In the genomic region with DNA sequence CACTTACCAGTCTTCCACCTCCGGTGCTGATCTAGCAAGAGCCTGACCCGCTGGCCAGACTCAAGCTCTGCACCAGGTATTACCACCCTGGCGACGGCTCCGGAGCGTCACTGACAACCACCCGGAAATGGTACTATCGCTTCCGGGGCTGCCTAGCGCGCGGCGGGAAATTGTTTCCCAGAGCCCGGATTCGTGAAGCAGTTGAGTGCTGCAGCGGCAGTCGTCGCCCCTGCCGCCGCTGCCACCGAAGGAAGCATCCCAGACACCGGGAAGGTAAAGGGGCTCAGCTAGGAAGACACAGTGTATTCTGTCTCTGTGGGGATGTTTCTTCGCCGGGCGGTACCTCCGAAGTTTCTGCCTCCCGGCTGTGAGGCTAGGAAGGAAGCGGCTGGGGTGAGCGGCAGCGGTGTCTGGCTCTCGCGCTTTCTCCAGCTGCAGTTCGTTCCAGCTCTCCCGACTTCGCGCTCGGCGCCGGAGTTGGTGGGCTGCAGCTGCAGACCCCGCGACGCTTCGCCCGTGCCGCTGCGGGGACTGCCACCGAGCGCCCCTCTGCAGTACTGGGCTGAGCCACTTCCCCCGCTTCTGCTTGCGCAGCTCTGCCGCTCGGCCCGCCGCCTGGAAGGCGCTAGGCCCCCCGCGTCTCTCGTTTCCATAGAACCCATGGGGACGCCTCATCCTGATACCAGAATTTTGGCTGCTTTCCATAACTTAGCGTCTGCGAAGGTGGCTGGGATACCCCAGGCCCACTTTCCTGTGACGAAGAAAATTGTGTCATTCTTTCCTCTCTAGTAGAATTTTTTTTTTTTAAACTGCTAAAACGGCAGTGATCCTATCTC, we compare ENCODE assay signal across 1 cellular context.
TF ChIP-seq lines count a peak whose summit lies in the region.

A gene with protein sequence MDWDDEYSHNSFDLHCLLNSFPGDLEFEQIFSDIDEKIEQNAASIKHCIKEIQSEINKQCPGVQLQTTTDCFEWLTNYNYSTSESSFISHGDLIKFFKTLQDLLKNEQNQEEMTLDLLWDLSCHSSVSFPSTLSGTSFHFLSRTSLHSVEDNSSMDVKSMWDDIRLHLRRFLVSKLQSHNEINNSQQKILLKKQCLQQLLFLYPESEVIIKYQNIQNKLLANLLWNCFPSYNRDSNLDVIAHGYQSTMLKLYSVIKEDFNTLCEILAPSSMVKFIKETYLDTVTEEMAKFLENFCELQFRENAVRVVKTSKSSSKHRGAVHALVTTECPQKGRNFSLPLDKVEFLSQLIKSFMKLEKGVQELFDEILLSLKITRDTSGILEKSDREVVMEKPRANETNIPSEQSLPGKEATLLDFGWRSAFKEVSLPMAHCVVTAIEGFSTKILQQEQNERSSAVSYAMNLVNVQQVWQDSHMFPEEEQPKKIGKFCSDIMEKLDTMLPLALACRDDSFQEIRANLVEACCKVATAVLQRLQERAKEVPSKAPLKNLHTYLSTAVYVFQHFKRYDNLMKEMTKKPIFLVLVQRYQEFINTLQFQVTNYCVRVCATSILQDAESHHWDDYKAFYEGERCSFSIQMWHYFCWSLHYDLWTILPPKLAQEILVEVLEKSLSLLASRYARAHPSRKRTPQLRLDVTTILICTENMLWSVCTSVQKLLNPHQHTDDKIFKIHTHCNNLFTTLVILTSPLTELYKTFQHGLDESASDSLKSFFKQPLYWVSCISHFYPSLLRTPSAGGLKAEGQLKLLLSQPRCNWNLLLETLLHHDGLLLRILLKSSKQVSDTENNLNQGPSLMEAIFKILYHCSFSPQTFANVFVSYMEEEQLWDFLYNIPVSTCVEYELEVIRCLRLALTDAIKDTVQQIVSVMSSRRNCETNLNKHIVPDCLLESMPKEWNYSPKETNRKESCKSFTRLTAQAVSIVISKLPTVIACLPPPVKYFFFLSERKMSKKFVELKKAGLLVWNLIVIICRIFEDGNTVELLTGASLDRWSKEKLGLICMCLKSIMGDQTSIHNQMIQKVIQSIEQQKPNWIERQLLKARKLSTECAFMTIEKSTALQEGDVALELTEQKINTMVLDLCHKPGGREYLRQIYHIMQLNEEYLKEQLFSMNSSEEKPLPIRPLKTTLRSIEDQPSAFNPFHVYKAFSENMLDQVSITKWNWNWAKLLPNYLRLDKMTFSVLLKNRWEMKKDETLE (N-terminal part only) (minus strand): TSS at position 112 of the 836 bp plus-strand sequence. CDS start 81,478 bp downstream, outside the sequence.
A gene (plus strand): TSS at position 177 of the 836 bp plus-strand sequence. CDS start 10,142 bp downstream, outside the sequence.

TF ChIP-seq in HEK293, 187 proteins besides CTCF, POLR2A, EP300 and RAD21 (continued from another document and continues in another):
- TF ChIP-seq, protein P1, sequence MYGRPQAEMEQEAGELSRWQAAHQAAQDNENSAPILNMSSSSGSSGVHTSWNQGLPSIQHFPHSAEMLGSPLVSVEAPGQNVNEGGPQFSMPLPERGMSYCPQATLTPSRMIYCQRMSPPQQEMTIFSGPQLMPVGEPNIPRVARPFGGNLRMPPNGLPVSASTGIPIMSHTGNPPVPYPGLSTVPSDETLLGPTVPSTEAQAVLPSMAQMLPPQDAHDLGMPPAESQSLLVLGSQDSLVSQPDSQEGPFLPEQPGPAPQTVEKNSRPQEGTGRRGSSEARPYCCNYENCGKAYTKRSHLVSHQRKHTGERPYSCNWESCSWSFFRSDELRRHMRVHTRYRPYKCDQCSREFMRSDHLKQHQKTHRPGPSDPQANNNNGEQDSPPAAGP (tag by site-specific recombination; IDR thresholded peaks at IDR 0.05) = peak; percentile 15; the same call in 1 of the 2 replicates
- TF ChIP-seq ZNF530 (tag by site-specific recombination; IDR thresholded peaks at IDR 0.05; ENCODE audit: low read depth) = no peak
- peak; percentile 60 for TF ChIP-seq ZNF660 (tag by site-specific recombination; IDR thresholded peaks at IDR 0.05)
- TF ChIP-seq, protein P2, sequence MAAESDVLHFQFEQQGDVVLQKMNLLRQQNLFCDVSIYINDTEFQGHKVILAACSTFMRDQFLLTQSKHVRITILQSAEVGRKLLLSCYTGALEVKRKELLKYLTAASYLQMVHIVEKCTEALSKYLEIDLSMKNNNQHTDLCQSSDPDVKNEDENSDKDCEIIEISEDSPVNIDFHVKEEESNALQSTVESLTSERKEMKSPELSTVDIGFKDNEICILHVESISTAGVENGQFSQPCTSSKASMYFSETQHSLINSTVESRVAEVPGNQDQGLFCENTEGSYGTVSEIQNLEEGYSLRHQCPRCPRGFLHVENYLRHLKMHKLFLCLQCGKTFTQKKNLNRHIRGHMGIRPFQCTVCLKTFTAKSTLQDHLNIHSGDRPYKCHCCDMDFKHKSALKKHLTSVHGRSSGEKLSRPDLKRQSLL (tag by site-specific recombination; IDR thresholded peaks at IDR 0.05) = peak; percentile 23; the same call in 1 of the 2 replicates
- TF ChIP-seq ZNF302 (tag by site-specific recombination; IDR thresholded peaks at IDR 0.05; ENCODE audit: low read depth) = no peak
- TF ChIP-seq, protein P3, sequence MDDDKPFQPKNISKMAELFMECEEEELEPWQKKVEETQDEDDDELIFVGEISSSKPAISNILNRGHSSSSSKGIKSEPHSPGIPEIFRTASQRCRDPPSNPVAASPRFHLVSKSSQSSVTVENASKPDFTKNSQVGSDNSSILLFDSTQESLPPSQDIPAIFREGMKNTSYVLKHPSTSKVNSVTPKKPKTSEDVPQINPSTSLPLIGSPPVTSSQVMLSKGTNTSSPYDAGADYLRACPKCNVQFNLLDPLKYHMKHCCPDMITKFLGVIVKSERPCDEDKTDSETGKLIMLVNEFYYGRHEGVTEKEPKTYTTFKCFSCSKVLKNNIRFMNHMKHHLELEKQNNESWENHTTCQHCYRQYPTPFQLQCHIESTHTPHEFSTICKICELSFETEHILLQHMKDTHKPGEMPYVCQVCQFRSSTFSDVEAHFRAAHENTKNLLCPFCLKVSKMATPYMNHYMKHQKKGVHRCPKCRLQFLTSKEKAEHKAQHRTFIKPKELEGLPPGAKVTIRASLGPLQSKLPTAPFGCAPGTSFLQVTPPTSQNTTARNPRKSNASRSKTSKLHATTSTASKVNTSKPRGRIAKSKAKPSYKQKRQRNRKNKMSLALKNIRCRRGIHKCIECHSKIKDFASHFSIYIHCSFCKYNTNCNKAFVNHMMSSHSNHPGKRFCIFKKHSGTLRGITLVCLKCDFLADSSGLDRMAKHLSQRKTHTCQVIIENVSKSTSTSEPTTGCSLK (tag by site-specific recombination; IDR thresholded peaks at IDR 0.05) = no peak
- peak; percentile 90; the same call in 1 of the 2 replicates for TF ChIP-seq ZNF2 (tag by site-specific recombination; IDR thresholded peaks at IDR 0.05)
- TF ChIP-seq, protein P4, sequence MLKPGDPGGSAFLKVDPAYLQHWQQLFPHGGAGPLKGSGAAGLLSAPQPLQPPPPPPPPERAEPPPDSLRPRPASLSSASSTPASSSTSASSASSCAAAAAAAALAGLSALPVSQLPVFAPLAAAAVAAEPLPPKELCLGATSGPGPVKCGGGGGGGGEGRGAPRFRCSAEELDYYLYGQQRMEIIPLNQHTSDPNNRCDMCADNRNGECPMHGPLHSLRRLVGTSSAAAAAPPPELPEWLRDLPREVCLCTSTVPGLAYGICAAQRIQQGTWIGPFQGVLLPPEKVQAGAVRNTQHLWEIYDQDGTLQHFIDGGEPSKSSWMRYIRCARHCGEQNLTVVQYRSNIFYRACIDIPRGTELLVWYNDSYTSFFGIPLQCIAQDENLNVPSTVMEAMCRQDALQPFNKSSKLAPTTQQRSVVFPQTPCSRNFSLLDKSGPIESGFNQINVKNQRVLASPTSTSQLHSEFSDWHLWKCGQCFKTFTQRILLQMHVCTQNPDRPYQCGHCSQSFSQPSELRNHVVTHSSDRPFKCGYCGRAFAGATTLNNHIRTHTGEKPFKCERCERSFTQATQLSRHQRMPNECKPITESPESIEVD (tag by site-specific recombination; IDR thresholded peaks at IDR 0.05) = no peak; the same call in 1 of the 2 replicates
- TF ChIP-seq SCRT2 (tag by site-specific recombination; IDR thresholded peaks at IDR 0.05) = no peak
- no peak for TF ChIP-seq ZNF221 (tag by site-specific recombination; IDR thresholded peaks at IDR 0.05; ENCODE audit: borderline replicate concordance)
- TF ChIP-seq, protein P5, sequence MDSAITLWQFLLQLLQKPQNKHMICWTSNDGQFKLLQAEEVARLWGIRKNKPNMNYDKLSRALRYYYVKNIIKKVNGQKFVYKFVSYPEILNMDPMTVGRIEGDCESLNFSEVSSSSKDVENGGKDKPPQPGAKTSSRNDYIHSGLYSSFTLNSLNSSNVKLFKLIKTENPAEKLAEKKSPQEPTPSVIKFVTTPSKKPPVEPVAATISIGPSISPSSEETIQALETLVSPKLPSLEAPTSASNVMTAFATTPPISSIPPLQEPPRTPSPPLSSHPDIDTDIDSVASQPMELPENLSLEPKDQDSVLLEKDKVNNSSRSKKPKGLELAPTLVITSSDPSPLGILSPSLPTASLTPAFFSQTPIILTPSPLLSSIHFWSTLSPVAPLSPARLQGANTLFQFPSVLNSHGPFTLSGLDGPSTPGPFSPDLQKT (IDR thresholded peaks at IDR 0.05; ENCODE audit: borderline replicate concordance, low read depth, low read length) = no peak
- TF ChIP-seq OSR2 (tag by site-specific recombination; IDR thresholded peaks at IDR 0.05) = no peak
- 0 out of 2 replicates have a peak, but pooled peaks have one; percentile 4 for TF ChIP-seq PRDM1 (tag by site-specific recombination; IDR thresholded peaks at IDR 0.05)
- TF ChIP-seq, protein P6, sequence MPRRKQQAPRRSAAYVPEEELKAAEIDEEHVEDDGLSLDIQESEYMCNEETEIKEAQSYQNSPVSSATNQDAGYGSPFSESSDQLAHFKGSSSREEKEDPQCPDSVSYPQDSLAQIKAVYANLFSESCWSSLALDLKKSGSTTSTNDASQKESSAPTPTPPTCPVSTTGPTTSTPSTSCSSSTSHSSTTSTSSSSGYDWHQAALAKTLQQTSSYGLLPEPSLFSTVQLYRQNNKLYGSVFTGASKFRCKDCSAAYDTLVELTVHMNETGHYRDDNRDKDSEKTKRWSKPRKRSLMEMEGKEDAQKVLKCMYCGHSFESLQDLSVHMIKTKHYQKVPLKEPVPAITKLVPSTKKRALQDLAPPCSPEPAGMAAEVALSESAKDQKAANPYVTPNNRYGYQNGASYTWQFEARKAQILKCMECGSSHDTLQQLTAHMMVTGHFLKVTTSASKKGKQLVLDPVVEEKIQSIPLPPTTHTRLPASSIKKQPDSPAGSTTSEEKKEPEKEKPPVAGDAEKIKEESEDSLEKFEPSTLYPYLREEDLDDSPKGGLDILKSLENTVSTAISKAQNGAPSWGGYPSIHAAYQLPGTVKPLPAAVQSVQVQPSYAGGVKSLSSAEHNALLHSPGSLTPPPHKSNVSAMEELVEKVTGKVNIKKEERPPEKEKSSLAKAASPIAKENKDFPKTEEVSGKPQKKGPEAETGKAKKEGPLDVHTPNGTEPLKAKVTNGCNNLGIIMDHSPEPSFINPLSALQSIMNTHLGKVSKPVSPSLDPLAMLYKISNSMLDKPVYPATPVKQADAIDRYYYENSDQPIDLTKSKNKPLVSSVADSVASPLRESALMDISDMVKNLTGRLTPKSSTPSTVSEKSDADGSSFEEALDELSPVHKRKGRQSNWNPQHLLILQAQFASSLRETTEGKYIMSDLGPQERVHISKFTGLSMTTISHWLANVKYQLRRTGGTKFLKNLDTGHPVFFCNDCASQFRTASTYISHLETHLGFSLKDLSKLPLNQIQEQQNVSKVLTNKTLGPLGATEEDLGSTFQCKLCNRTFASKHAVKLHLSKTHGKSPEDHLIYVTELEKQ (tag by site-specific recombination; IDR thresholded peaks at IDR 0.05; ENCODE audit: borderline replicate concordance) = 0 out of 2 replicates have a peak, but pooled peaks have one; percentile 13
- TF ChIP-seq YY2 (tag by site-specific recombination; IDR thresholded peaks at IDR 0.05) = no peak
- TF ChIP-seq ZNF610 (tag by site-specific recombination; IDR thresholded peaks at IDR 0.05; ENCODE audit: borderline replicate concordance) = peak; percentile 81
- no peak for TF ChIP-seq ZNF223 (tag by site-specific recombination; IDR thresholded peaks at IDR 0.05)
- no peak for TF ChIP-seq ZNF354C (tag by site-specific recombination; IDR thresholded peaks at IDR 0.05; ENCODE audit: borderline replicate concordance, low read depth)
- TF ChIP-seq ZNF621 (tag by site-specific recombination; IDR thresholded peaks at IDR 0.05) = no peak
- TF ChIP-seq ZNF140 (tag by site-specific recombination; IDR thresholded peaks at IDR 0.05) = no peak
- TF ChIP-seq, protein P7, sequence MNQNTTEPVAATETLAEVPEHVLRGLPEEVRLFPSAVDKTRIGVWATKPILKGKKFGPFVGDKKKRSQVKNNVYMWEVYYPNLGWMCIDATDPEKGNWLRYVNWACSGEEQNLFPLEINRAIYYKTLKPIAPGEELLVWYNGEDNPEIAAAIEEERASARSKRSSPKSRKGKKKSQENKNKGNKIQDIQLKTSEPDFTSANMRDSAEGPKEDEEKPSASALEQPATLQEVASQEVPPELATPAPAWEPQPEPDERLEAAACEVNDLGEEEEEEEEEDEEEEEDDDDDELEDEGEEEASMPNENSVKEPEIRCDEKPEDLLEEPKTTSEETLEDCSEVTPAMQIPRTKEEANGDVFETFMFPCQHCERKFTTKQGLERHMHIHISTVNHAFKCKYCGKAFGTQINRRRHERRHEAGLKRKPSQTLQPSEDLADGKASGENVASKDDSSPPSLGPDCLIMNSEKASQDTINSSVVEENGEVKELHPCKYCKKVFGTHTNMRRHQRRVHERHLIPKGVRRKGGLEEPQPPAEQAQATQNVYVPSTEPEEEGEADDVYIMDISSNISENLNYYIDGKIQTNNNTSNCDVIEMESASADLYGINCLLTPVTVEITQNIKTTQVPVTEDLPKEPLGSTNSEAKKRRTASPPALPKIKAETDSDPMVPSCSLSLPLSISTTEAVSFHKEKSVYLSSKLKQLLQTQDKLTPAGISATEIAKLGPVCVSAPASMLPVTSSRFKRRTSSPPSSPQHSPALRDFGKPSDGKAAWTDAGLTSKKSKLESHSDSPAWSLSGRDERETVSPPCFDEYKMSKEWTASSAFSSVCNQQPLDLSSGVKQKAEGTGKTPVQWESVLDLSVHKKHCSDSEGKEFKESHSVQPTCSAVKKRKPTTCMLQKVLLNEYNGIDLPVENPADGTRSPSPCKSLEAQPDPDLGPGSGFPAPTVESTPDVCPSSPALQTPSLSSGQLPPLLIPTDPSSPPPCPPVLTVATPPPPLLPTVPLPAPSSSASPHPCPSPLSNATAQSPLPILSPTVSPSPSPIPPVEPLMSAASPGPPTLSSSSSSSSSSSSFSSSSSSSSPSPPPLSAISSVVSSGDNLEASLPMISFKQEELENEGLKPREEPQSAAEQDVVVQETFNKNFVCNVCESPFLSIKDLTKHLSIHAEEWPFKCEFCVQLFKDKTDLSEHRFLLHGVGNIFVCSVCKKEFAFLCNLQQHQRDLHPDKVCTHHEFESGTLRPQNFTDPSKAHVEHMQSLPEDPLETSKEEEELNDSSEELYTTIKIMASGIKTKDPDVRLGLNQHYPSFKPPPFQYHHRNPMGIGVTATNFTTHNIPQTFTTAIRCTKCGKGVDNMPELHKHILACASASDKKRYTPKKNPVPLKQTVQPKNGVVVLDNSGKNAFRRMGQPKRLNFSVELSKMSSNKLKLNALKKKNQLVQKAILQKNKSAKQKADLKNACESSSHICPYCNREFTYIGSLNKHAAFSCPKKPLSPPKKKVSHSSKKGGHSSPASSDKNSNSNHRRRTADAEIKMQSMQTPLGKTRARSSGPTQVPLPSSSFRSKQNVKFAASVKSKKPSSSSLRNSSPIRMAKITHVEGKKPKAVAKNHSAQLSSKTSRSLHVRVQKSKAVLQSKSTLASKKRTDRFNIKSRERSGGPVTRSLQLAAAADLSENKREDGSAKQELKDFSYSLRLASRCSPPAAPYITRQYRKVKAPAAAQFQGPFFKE (tag by site-specific recombination; IDR thresholded peaks at IDR 0.05; ENCODE audit: borderline replicate concordance) = no peak
